In the genomic region with DNA sequence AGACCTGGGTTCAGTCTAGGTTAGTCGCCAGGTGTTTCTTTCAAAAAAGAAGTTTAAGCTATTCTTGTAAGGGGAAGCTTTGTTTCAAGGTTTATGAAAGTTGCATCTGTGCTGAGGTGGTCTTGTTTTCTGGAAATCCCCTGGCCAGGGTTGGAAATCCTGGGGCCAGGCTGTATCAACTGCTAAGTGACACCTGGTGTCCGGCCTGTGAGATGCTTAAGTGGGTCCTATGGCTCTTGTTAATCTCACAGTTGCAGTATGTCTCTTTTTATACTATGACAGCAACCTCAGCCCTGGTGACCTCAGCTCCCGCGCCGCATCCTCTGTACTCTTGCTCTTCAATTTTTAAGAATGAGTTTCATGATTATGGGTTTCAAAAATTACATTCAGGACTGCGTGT, we compare ENCODE assay signal across 14 cellular contexts.
DNase-seq lines count a peak whose midpoint lies in the region; ATAC-seq, FAIRE-seq and TF ChIP-seq lines count a peak whose summit lies in the region.
"Had no signal": no experiment of that assay in that cellular context is flagged by ENCODE, and none has a peak within 500 bp of the region (broad histone marks: within the 10 kb centered on the region; RNA-seq: fewer than 3 reads in every experiment).

No MANE protein-coding gene starts in this region.

- H3K27me3 Mint-ChIP-seq in endothelial cell (ENCODE audit: unreplicated experiment): peaks cover 3% of the 10 kb centered on the region

- no peaks in the 10 kb centered on the region for H3K9me3 Mint-ChIP-seq in endothelial cell (ENCODE audit: unreplicated experiment)

- POLR2A ChIA-PET in GM12878 (lab: Charles Lee): no interaction called here

- RAD21 ChIA-PET in GM12878 (lab: Charles Lee; ENCODE audit: unreplicated experiment): interaction anchor here (1.0 to 1.4 kb wide), 2 partner anchors 70 to 151 kb away, joined by 3 read pairs; a partner anchor contains a TSS

- peak; percentile 77 for ATAC-seq in GM18858 (IDR thresholded peaks at IDR 0.05; ENCODE audit: unreplicated experiment)
- peak; percentile 62 for ATAC-seq in GM21528 (IDR thresholded peaks at IDR 0.05; ENCODE audit: low FRiP score, unreplicated experiment)
- peak; percentile 76 for ATAC-seq in HG03135 (IDR thresholded peaks at IDR 0.05; ENCODE audit: unreplicated experiment)
- ATAC-seq in GM12878: peak; percentile 94
- ATAC-seq: gastroesophageal sphincter had no signal

- DNase-seq in GM12878 (ENCODE audit: low read depth, low spot score) (peak; percentile 73), endothelial cell (ENCODE audit: low spot score) (no peak), NCI-H524 treated with DMSO at 0.1 percent for 48 hours (lab: John Stamatoyannopoulos, UW) (no peak), T1000 (lab: John Stamatoyannopoulos, UW) (no peak), urothelium cell line (ENCODE audit: low spot score) (no peak)
- DNase-seq: activated CD8-positive, alpha-beta memory T cell treated with anti-CD3 and anti-CD28 coated beads for 24 hours; NCI-H69; SK-N-SH; small intestine had no signal

- TF ChIP-seq RAD21 in GM12878 (IDR thresholded peaks at IDR 0.05; ENCODE audit: insufficient read depth, low read depth, low read length): peak; percentile 36; the same call in 1 of the 2 replicates

- intact Hi-C loops in GM12878 (cut with micrococcal nuclease; ENCODE audit: unreplicated experiment): loop anchor here (2.0 kb wide), 2 partner anchors 104 to 110 kb away; a partner anchor contains a TSS

- no peaks in the 10 kb centered on the region for H3K4me1 Mint-ChIP-seq in endothelial cell (ENCODE audit: unreplicated experiment)

- CTCF ChIA-PET in GM12878 (lab: Yijun Ruan, JAX): interaction anchor here (1.0 to 1.6 kb wide), 8 partner anchors 9 to 196 kb away, joined by 3 to 8 read pairs (median 4); no protein-coding TSS in a partner anchor

- TF ChIP-seq POLR2A in GM12878 (IDR thresholded peaks at IDR 0.05; ENCODE audit: low read depth, low read length): no peak

- peak overlapping the region; percentile 56 for H3K4me2 ChIP-seq in GM12878 (ENCODE audit: control insufficient read depth, insufficient read depth)
- H3K4me2 ChIP-seq: neural progenitor cell, SK-N-SH had no signal

- peak in 1 of 2 experiments; percentile 56; a peak in 2 of 4 replicates for TF ChIP-seq EP300 in GM12878 (IDR thresholded peaks at IDR 0.05; ENCODE audit: borderline replicate concordance in 1 of 2, control insufficient read depth in 1 of 2, low read depth in 2 of 2, low read length in 2 of 2)

- H3K27ac Mint-ChIP-seq in endothelial cell (ENCODE audit: unreplicated experiment): no peak overlapping the region
- H3K27ac Mint-ChIP-seq: neural progenitor cell had no signal

- SMC1A ChIA-PET in GM12878 (lab: Charles Lee; ENCODE audit: uncharacterized antibody, unreplicated experiment): interaction anchor here (1.0 to 1.1 kb wide), 4 partner anchors 20 to 89 kb away, joined by 3 to 5 read pairs (median 4); no protein-coding TSS in a partner anchor

- 1% methylated on average over 6 of the region's 6 CpGs for WGBS in GM12878 (ENCODE audit: insufficient coverage, insufficient replicate concordance, low lambda C conversion rate, missing lambda C conversion rate)

- H3K36me3 ChIP-seq in GM12878 (ENCODE audit: control insufficient read depth in 2 of 2, insufficient read depth in 2 of 2, low read length in 1 of 2): no peaks in the 10 kb centered on the region
- H3K36me3 ChIP-seq: gastroesophageal sphincter, neural progenitor cell had no signal

- H3K4me3 ChIP-seq in GM12878: peak overlapping the region; percentile 19; the same call in 1 of the 2 replicates
- H3K4me3 ChIP-seq: gastroesophageal sphincter, neural progenitor cell had no signal

- H3K9ac ChIP-seq in GM12878 (ENCODE audit: control insufficient read depth, insufficient read depth, low read length): peak overlapping the region; percentile 49; the same call in 1 of the 2 replicates
- H3K9ac ChIP-seq: neural progenitor cell, SK-N-SH had no signal

- peaks cover 8% of the 10 kb centered on the region; the same call in 2 of the 3 replicates for H3K9me3 ChIP-seq in GM12878 (replicated peaks; ENCODE audit: control insufficient read depth, insufficient read depth, low read length)

- no TSS peak for BruUV-seq in GM12878 (replicated peaks; lab: Mats Ljungman, UMichigan)

- TF ChIP-seq CTCF in GM12878 (IDR thresholded peaks at IDR 0.05 in 2 of 3, conservative IDR thresholded peaks at IDR 0.05 in 1 of 3; ENCODE audit: control insufficient read depth in 2 of 3, extremely low read depth in 1 of 3, insufficient read depth in 1 of 3, low read depth in 3 of 3, low read length in 3 of 3) (peak in 2 of 3 experiments; percentile 10 to 23; a peak in 3 of 6 replicates), endothelial cell (IDR thresholded peaks at IDR 0.05; ENCODE audit: unreplicated experiment) (no peak)

- peaks cover 4% of the 10 kb centered on the region for H3K36me3 Mint-ChIP-seq in endothelial cell (ENCODE audit: low read depth, unreplicated experiment)
- H3K36me3 Mint-ChIP-seq: neural progenitor cell had no signal

- H3K4me1 ChIP-seq in GM12878 (ENCODE audit: control insufficient read depth, insufficient read depth, low read length): peaks cover 39% of the 10 kb centered on the region
- H3K4me1 ChIP-seq: gastroesophageal sphincter, neural progenitor cell had no signal

- H2AFZ ChIP-seq in GM12878 (ENCODE audit: control insufficient read depth, low read depth, low read length): peak overlapping the region; percentile 74
- H2AFZ ChIP-seq: neural progenitor cell had no signal

- no peaks in the 10 kb centered on the region for H4K20me1 ChIP-seq in GM12878 (ENCODE audit: control insufficient read depth, insufficient read depth)

- no peaks in the 10 kb centered on the region for H3K27me3 ChIP-seq in GM12878 (replicated peaks in 1 of 2; ENCODE audit: control insufficient read depth in 2 of 2, insufficient read depth in 2 of 2, low read length in 1 of 2)
- H3K27me3 ChIP-seq: neural progenitor cell had no signal

- FAIRE-seq in GM12878 (lab: Jason Lieb, UNC): peak; percentile 90
- FAIRE-seq in urothelium cell line (lab: Jason Lieb, UNC): no peak
- FAIRE-seq: small intestine had no signal

- H3K4me3 Mint-ChIP-seq in endothelial cell (ENCODE audit: unreplicated experiment): no peak overlapping the region
- H3K4me3 Mint-ChIP-seq: neural progenitor cell had no signal

- H3K27ac ChIP-seq in GM12878 (ENCODE audit: control insufficient read depth, insufficient read depth): peak overlapping the region; percentile 86
- H3K27ac ChIP-seq: gastroesophageal sphincter, neural progenitor cell had no signal

- H3K79me2 ChIP-seq in GM12878 (ENCODE audit: control insufficient read depth, insufficient read depth, low read length): no peaks in the 10 kb centered on the region

- in situ Hi-C loops in GM12878 (cut with MboI): no loop called here

TF ChIP-seq in GM12878, 131 proteins besides CTCF, POLR2A, EP300 and RAD21 (continues in another document):
- TF ChIP-seq PAX5 (IDR thresholded peaks at IDR 0.05; ENCODE audit: borderline replicate concordance, low read depth, low read length): peak; percentile 64; the same call in 1 of the 2 replicates
- TF ChIP-seq BCL11A (IDR thresholded peaks at IDR 0.05; ENCODE audit: low read depth, low read length): 0 out of 2 replicates have a peak, but pooled peaks have one; percentile 23
- TF ChIP-seq NFIC (IDR thresholded peaks at IDR 0.05; ENCODE audit: low read depth, low read length): peak; percentile 75
- no peak for TF ChIP-seq NRF1 (conservative IDR thresholded peaks at IDR 0.05; ENCODE audit: low read depth, low read length)
- TF ChIP-seq, protein P1, sequence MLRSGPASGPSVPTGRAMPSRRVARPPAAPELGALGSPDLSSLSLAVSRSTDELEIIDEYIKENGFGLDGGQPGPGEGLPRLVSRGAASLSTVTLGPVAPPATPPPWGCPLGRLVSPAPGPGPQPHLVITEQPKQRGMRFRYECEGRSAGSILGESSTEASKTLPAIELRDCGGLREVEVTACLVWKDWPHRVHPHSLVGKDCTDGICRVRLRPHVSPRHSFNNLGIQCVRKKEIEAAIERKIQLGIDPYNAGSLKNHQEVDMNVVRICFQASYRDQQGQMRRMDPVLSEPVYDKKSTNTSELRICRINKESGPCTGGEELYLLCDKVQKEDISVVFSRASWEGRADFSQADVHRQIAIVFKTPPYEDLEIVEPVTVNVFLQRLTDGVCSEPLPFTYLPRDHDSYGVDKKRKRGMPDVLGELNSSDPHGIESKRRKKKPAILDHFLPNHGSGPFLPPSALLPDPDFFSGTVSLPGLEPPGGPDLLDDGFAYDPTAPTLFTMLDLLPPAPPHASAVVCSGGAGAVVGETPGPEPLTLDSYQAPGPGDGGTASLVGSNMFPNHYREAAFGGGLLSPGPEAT (IDR thresholded peaks at IDR 0.05; ENCODE audit: low read depth): peak; percentile 50; the same call in 1 of the 2 replicates
- TF ChIP-seq SREBF1 (IDR thresholded peaks at IDR 0.05; ENCODE audit: low read length): no peak
- TF ChIP-seq, protein P2, sequence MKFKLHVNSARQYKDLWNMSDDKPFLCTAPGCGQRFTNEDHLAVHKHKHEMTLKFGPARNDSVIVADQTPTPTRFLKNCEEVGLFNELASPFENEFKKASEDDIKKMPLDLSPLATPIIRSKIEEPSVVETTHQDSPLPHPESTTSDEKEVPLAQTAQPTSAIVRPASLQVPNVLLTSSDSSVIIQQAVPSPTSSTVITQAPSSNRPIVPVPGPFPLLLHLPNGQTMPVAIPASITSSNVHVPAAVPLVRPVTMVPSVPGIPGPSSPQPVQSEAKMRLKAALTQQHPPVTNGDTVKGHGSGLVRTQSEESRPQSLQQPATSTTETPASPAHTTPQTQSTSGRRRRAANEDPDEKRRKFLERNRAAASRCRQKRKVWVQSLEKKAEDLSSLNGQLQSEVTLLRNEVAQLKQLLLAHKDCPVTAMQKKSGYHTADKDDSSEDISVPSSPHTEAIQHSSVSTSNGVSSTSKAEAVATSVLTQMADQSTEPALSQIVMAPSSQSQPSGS (IDR thresholded peaks at IDR 0.05; ENCODE audit: low read length): peak; percentile 50; the same call in 1 of the 2 replicates
- peak; percentile 92 for TF ChIP-seq TCF12 (IDR thresholded peaks at IDR 0.05; ENCODE audit: low read depth, low read length)
- TF ChIP-seq JUNB (IDR thresholded peaks at IDR 0.05): peak; percentile 23; the same call in 1 of the 2 replicates
- TF ChIP-seq CBX5 (IDR thresholded peaks at IDR 0.05; ENCODE audit: low read depth): peak; percentile 87; the same call in 1 of the 2 replicates
- peak; percentile 71; the same call in 1 of the 2 replicates for TF ChIP-seq CREB1 (IDR thresholded peaks at IDR 0.05; ENCODE audit: low read depth)
- TF ChIP-seq, protein P3, sequence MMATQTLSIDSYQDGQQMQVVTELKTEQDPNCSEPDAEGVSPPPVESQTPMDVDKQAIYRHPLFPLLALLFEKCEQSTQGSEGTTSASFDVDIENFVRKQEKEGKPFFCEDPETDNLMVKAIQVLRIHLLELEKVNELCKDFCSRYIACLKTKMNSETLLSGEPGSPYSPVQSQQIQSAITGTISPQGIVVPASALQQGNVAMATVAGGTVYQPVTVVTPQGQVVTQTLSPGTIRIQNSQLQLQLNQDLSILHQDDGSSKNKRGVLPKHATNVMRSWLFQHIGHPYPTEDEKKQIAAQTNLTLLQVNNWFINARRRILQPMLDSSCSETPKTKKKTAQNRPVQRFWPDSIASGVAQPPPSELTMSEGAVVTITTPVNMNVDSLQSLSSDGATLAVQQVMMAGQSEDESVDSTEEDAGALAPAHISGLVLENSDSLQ (IDR thresholded peaks at IDR 0.05): 0 out of 2 replicates have a peak, but pooled peaks have one; percentile 4
